ENCODE assay signal across 1 cellular context in genomic region chr20:31666258-31667042, GRCh38.
TF ChIP-seq lines count a peak whose summit lies in the region.

No MANE protein-coding gene starts in this region.

TF ChIP-seq in K562, 482 proteins besides CTCF, POLR2A, EP300 and RAD21 (continued from another document):
- TF ChIP-seq PBX2 (CRISPR knock-in tag; IDR thresholded peaks at IDR 0.05; ENCODE audit: low read depth) (no peak), PBX2 (tag; conservative IDR thresholded peaks at IDR 0.05; ENCODE audit: low read depth) (peak; percentile 63; the same call in 1 of the 2 replicates), PKNOX1 (IDR thresholded peaks at IDR 0.05) (peak; percentile 60; the same call in 1 of the 2 replicates), ZFP1 (CRISPR knock-in tag; IDR thresholded peaks at IDR 0.05) (peak; percentile 57), ZNF316 (IDR thresholded peaks at IDR 0.05) (no peak), TAF7 (tag; IDR thresholded peaks at IDR 0.05) (0 out of 2 replicates have a peak, but pooled peaks have one; percentile 18), ZNF766 (CRISPR knock-in tag; conservative IDR thresholded peaks at IDR 0.05) (0 out of 2 replicates have a peak, but pooled peaks have one; percentile 18), NCOA1 (IDR thresholded peaks at IDR 0.05; ENCODE audit: low read depth) (no peak), DMBX1 (CRISPR knock-in tag; IDR thresholded peaks at IDR 0.05; ENCODE audit: borderline replicate concordance) (peak; percentile 51), THRB (CRISPR knock-in tag; conservative IDR thresholded peaks at IDR 0.05) (no peak), CXXC5 (CRISPR knock-in tag; IDR thresholded peaks at IDR 0.05) (0 out of 2 replicates have a peak, but pooled peaks have one; percentile 16), TAF9B (IDR thresholded peaks at IDR 0.05; ENCODE audit: partially characterized antibody) (no peak), DDX20 (tag; IDR thresholded peaks at IDR 0.05; ENCODE audit: low read depth) (0 out of 2 replicates have a peak, but pooled peaks have one; percentile 34), RCOR1 (IDR thresholded peaks at IDR 0.05; ENCODE audit: borderline replicate concordance in 1 of 2, low read depth in 2 of 2, low read length in 2 of 2) (0 out of 4 replicates have a peak, but pooled peaks of 1 of the 2 experiments have one; percentile 27), ZNF644 (tag; IDR thresholded peaks at IDR 0.05; ENCODE audit: low read depth) (0 out of 2 replicates have a peak, but pooled peaks have one; percentile 28), ZNF124 (CRISPR knock-in tag; IDR thresholded peaks at IDR 0.05) (no peak), ZBED1 (IDR thresholded peaks at IDR 0.05) (no peak), BCL6 (CRISPR knock-in tag; IDR thresholded peaks at IDR 0.05) (0 out of 2 replicates have a peak, but pooled peaks have one; percentile 22), KAT8 (IDR thresholded peaks at IDR 0.05; ENCODE audit: low read depth) (no peak), HDAC1 (IDR thresholded peaks at IDR 0.05) (0 out of 4 replicates have a peak, but pooled peaks of 1 of the 2 experiments have one; percentile 13), NR4A1 (CRISPR knock-in tag; IDR thresholded peaks at IDR 0.05) (no peak), NR4A1 (tag; IDR thresholded peaks at IDR 0.05) (0 out of 2 replicates have a peak, but pooled peaks have one; percentile 17), MEIS2 (IDR thresholded peaks at IDR 0.05; ENCODE audit: partially characterized antibody) (peak; percentile 19), L3MBTL2 (IDR thresholded peaks at IDR 0.05) (peak; percentile 16; the same call in 1 of the 2 replicates), MYC (IDR thresholded peaks at IDR 0.05; ENCODE audit: low read depth, low read length) (0 out of 2 replicates have a peak, but pooled peaks have one; percentile 34), MYC (CRISPR knock-in tag; IDR thresholded peaks at IDR 0.05; ENCODE audit: borderline replicate concordance, low read depth) (no peak), ZBTB8A (IDR thresholded peaks at IDR 0.05; ENCODE audit: partially characterized antibody) (no peak), ZNF592 (IDR thresholded peaks at IDR 0.05) (peak; percentile 66), THRAP3 (IDR thresholded peaks at IDR 0.05; ENCODE audit: borderline replicate concordance) (no peak), USF2 (CRISPR knock-in tag; IDR thresholded peaks at IDR 0.05) (peak; percentile 21; the same call in 1 of the 2 replicates)
